Comparison of ENCODE assay signal across 2 cellular contexts in the genomic region with DNA sequence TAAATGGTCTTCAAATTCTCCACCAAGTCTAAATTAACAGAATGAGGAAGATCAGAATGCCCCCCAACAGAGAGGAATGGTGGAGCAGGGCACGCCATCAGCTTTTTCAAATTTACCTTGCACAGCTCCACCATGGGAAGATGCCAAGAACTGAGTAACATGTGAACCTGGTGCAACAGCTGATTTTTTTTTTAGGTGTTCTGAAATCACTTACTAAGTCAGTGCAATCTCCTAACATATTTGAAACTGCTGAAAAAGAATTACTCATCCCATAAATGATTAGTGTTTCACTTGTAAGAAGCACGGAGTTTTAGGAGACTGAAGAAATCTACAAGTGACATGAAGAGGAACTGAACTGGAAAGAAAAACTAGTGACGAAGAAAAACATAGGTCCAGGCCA.
A peak's percentile ranks its signal among the peaks of the same experiment; 100 is the strongest.
TF ChIP-seq lines count a peak whose summit lies in the region.

No MANE protein-coding gene starts in this region.

TF ChIP-seq in A549, 52 proteins besides CTCF, POLR2A, EP300 and RAD21:
- no peak for TF ChIP-seq RCOR1 (IDR thresholded peaks at IDR 0.05; ENCODE audit: low read depth, low read length)
- no peak for TF ChIP-seq CBX2 (IDR thresholded peaks at IDR 0.05; ENCODE audit: borderline replicate concordance, low read depth)
- TF ChIP-seq SMC3 (IDR thresholded peaks at IDR 0.05), result no peak

TF ChIP-seq in liver, 16 proteins besides CTCF, POLR2A, EP300 and RAD21:
- TF ChIP-seq MAX (IDR thresholded peaks at IDR 0.05) (no peak), YY1 (IDR thresholded peaks at IDR 0.05) (peak; percentile 81), ATF3 (IDR thresholded peaks at IDR 0.05) (peak; percentile 9), HNF4G (IDR thresholded peaks at IDR 0.05) (no peak), RXRA (IDR thresholded peaks at IDR 0.05) (peak in 1 of 2 donors; percentile 20), HNF4A (conservative IDR thresholded peaks at IDR 0.05) (peak in 1 of 2 donors; percentile 16), GABPA (IDR thresholded peaks at IDR 0.05 in 1 of 2, conservative IDR thresholded peaks at IDR 0.05 in 1 of 2) (no peak), JUND (IDR thresholded peaks at IDR 0.05) (peak in 1 of 2 donors; percentile 13)
